In the genomic region with DNA sequence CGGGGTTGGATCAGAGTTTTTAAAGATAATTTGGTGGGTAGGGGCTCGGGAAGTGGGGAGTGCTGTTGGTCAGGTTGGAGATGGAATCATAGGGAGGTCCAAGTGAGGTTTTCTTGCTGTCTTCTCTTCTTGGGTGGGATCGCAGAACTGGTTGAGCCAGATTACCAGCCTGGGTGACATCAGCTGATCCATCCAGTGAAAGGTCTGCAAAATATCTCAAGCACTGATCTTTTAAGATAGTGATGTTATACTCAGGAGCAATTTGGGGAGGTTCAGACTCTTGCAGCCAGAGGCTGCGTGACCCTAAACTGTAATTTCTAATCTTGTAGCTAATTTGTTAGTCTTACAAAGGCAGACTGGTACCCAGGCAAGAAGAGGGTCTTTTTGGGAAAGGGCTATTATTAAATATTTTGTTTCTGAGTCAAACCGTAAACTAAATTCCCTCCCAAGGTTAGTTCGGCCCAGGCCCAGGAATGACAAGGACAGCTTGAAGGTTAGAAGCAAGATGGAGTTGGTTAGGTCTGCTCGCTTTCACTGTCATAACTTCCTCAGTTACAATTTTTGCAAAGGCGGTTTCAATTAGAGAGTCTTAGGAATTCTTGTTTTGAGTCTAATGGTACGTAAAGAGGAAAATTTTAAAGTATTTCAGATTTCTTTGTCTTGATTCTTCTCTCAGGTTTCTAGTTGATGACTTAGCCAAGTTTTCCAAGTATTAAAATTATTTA, we compare ENCODE assay signal across 17 cellular contexts. TPM values are rescaled to one million over a fixed set of nuclear protein-coding genes. Genes with fewer than 3 reads are reported as not detected.
A peak's percentile ranks its signal among the peaks of the same experiment; 100 is the strongest.
DNase-seq lines count a peak whose midpoint lies in the region; ATAC-seq and TF ChIP-seq lines count a peak whose summit lies in the region.
"Had no signal": no experiment of that assay in that cellular context is flagged by ENCODE, and none has a peak within 500 bp of the region (broad histone marks: within the 10 kb centered on the region; RNA-seq: fewer than 3 reads in every experiment).

No MANE protein-coding gene starts in this region.

- H3K9me3 ChIP-seq in H9 (ENCODE audit: control insufficient read depth, low read depth, low read length): no peaks in the 10 kb centered on the region
- H3K9me3 ChIP-seq: BE2C, HAP-1 had no signal

- no peak overlapping the region for H4K91ac ChIP-seq in H9 (ENCODE audit: insufficient read length, low read depth, low read length)

- H3K56ac ChIP-seq in H9 (ENCODE audit: insufficient read length, low read depth, low read length): no peak overlapping the region

- intact Hi-C loops in Calu3 (cut with micrococcal nuclease; ENCODE audit: unreplicated experiment): no loop called here
- intact Hi-C loops in posterior cingulate gyrus (cut with DNase I): no loop called here

- WGBS in H9 (ENCODE audit: extremely low coverage, insufficient read length, low lambda C conversion rate): no CpG with 5 or more reads among the region's 9 CpGs

- H3K23me2 ChIP-seq in H9 (ENCODE audit: insufficient read length, low read depth, low read length, poor library complexity, severe bottlenecking): no peaks in the 10 kb centered on the region

- no peak overlapping the region for H3K27ac Mint-ChIP-seq in Calu3 (ENCODE audit: unreplicated experiment)
- H3K27ac Mint-ChIP-seq in H9: peak overlapping the region in 2 of 3 experiments; percentile 71 to 80; a peak in 3 of 7 replicates
- peak overlapping the region; percentile 46 for H3K27ac Mint-ChIP-seq in central memory CD8-positive, alpha-beta T cell (ENCODE audit: low read depth)
- peak overlapping the region; percentile 75 for H3K27ac Mint-ChIP-seq in nephron progenitor cell

- no peak overlapping the region for H3K9ac ChIP-seq in H9 (ENCODE audit: extremely low read depth, insufficient read length, low read length)

- H2BK5ac ChIP-seq in H9 (ENCODE audit: insufficient read length, low read length): no peak overlapping the region

- H3K18ac ChIP-seq in H9 (ENCODE audit: insufficient read length, low read depth, low read length): no peak overlapping the region

- H3K9me3 Mint-ChIP-seq in Calu3 (ENCODE audit: low read depth, unreplicated experiment): no peaks in the 10 kb centered on the region
- no peaks in the 10 kb centered on the region for H3K9me3 Mint-ChIP-seq in H9
- H3K9me3 Mint-ChIP-seq in central memory CD8-positive, alpha-beta T cell: no peaks in the 10 kb centered on the region
- no peaks in the 10 kb centered on the region for H3K9me3 Mint-ChIP-seq in nephron progenitor cell
- H3K9me3 Mint-ChIP-seq: CD8-positive, alpha-beta T cell had no signal

- H2BK12ac ChIP-seq in H9 (ENCODE audit: insufficient read length, low read depth, low read length): no peak overlapping the region

- no peak overlapping the region for H3T11ph ChIP-seq in H9 (ENCODE audit: low read length)

- no peak overlapping the region for H3K27ac ChIP-seq in H9 (ENCODE audit: insufficient read length, low read depth, low read length)

- H3K4me3 Mint-ChIP-seq in Calu3 (ENCODE audit: low read depth, unreplicated experiment): no peak overlapping the region
- no peak overlapping the region for H3K4me3 Mint-ChIP-seq in H9
- no peak overlapping the region for H3K4me3 Mint-ChIP-seq in central memory CD8-positive, alpha-beta T cell
- H3K4me3 Mint-ChIP-seq in nephron progenitor cell: no peak overlapping the region
- H3K4me3 Mint-ChIP-seq: CD8-positive, alpha-beta T cell had no signal

- peaks cover 14% of the 10 kb centered on the region for H3K36me3 Mint-ChIP-seq in Calu3 (ENCODE audit: insufficient read depth, unreplicated experiment)
- peaks cover 17 to 37% (median 28%) of the 10 kb centered on the region in 3 experiments for H3K36me3 Mint-ChIP-seq in H9 (ENCODE audit: insufficient read depth in 1 of 3, low read depth in 3 of 3)
- H3K36me3 Mint-ChIP-seq in central memory CD8-positive, alpha-beta T cell (ENCODE audit: insufficient read depth): peaks cover 32% of the 10 kb centered on the region
- H3K36me3 Mint-ChIP-seq in nephron progenitor cell (ENCODE audit: low read depth): peaks cover 65% of the 10 kb centered on the region

- H3K4ac ChIP-seq in H9 (ENCODE audit: low read depth, low read length): no peak overlapping the region

- H2AK5ac ChIP-seq in H9 (ENCODE audit: insufficient read length, low read length): no peak overlapping the region

- H2BK20ac ChIP-seq in H9 (ENCODE audit: low read depth, low read length, poor library complexity, severe bottlenecking): no peak overlapping the region

- H3K4me2 ChIP-seq in H9 (ENCODE audit: insufficient read depth, insufficient read length, low read length): no peak overlapping the region

- no peaks in the 10 kb centered on the region; the same call in 1 of the 2 replicates for H3K4me1 ChIP-seq in H9 (ENCODE audit: insufficient read depth, low read length)
- H3K4me1 ChIP-seq: BE2C had no signal

- no peaks in the 10 kb centered on the region for H4K20me1 ChIP-seq in H9 (ENCODE audit: control insufficient read depth, insufficient read depth, insufficient read length)

- H3K79me1 ChIP-seq in H9 (ENCODE audit: insufficient read depth, low read depth, low read length, poor library complexity, severe bottlenecking): no peaks in the 10 kb centered on the region

- H3K27me3 Mint-ChIP-seq in Calu3 (ENCODE audit: unreplicated experiment): no peaks in the 10 kb centered on the region
- H3K27me3 Mint-ChIP-seq in H9 (ENCODE audit: low read depth): peaks cover 2% of the 10 kb centered on the region; the same call in 1 of the 2 replicates
- H3K27me3 Mint-ChIP-seq in central memory CD8-positive, alpha-beta T cell: no peaks in the 10 kb centered on the region
- H3K27me3 Mint-ChIP-seq in nephron progenitor cell (ENCODE audit: low read depth, poor library complexity): peaks cover 3% of the 10 kb centered on the region

- peak; percentile 3 for DNase-seq in Calu3
- DNase-seq in H9: no peak
- DNase-seq in central memory CD8-positive, alpha-beta T cell (ENCODE audit: low spot score in 2 of 2): no peak
- DNase-seq in nephron progenitor cell: no peak
- DNase-seq in posterior cingulate gyrus: no peak
- DNase-seq in NCI-H226: no peak
- DNase-seq in HuH-7.5 (ENCODE audit: low spot score): no peak
- DNase-seq: BE2C; CD8-positive, alpha-beta T cell; DMS 273 treated with DMSO at 0.1 percent for 48 hours; IMR-90; NCI-H146; NCI-H2227 treated with DMSO at 0.1 percent for 48 hours; NCI-H526 treated with DMSO at 0.1 percent for 48 hours; NK-92 treated with Interleukin-12 subunit alpha and Interleukin-12 subunit beta, amount 100 ng/mL, for 24 hours; OCI-M1 had no signal

- no TSS peak for BruUV-seq in Calu3 (replicated peaks; lab: Mats Ljungman, UMichigan)

- CTCF ChIA-PET in Calu3 (lab: Charles Lee): no interaction called here

- no peak overlapping the region for H3K23ac ChIP-seq in H9 (ENCODE audit: insufficient read length, low read depth, low read length)

- H3K14ac ChIP-seq in H9 (ENCODE audit: insufficient read depth, low read length): no peak overlapping the region

- TF ChIP-seq CTCF in Calu3 (IDR thresholded peaks at IDR 0.05; ENCODE audit: unreplicated experiment) (no peak), H9 (conservative IDR thresholded peaks at IDR 0.05) (no peak), nephron progenitor cell (IDR thresholded peaks at IDR 0.05) (no peak)

- no peak overlapping the region for H4K8ac ChIP-seq in H9 (replicated peaks; ENCODE audit: insufficient read length, low read depth, low read length)

- peaks cover 1% of the 10 kb centered on the region; the same call in 1 of the 2 replicates for H3K79me2 ChIP-seq in H9 (ENCODE audit: insufficient read depth, low read length)

- no peak overlapping the region for H2AFZ ChIP-seq in H9 (ENCODE audit: low read length)

- no peak overlapping the region for H2BK15ac ChIP-seq in H9 (ENCODE audit: low read depth, low read length)

- no peak overlapping the region for H2BK120ac ChIP-seq in H9 (ENCODE audit: low read depth, low read length, poor library complexity, severe bottlenecking)

- H4K5ac ChIP-seq in H9 (ENCODE audit: insufficient read length, low read depth, low read length): no peak overlapping the region

- ATAC-seq in central memory CD8-positive, alpha-beta T cell (replicated peaks; ENCODE audit: extremely low read depth, poor library complexity, severe bottlenecking): no peak
- ATAC-seq: CD8-positive, alpha-beta T cell had no signal

- H3K27me3 ChIP-seq in H9 (ENCODE audit: insufficient read depth, low read length): no peaks in the 10 kb centered on the region
- H3K27me3 ChIP-seq: BE2C had no signal

- H3K4me1 Mint-ChIP-seq in Calu3 (ENCODE audit: low read depth, unreplicated experiment) (peaks cover 19% of the 10 kb centered on the region), H9 (peaks cover 17 to 19% of the 10 kb centered on the region in 2 experiments), nephron progenitor cell (no peaks in the 10 kb centered on the region)
- H3K4me1 Mint-ChIP-seq in central memory CD8-positive, alpha-beta T cell: peaks cover 47% of the 10 kb centered on the region

RNA-seq across cellular contexts. Expression of a gene that starts 53.1 kb away (rescaled TPM):
- total RNA-seq in Calu3 (2022) (28.0 and 28.6 TPM in 2 replicates), H9 (2021) (78.2 and 78.5 TPM in 2 replicates)
